Comparison of ENCODE assay signal across 17 cellular contexts in genomic region chr6:3364391-3364790, GRCh38.
DNase-seq lines count a peak whose midpoint lies in the region; ATAC-seq, FAIRE-seq and TF ChIP-seq lines count a peak whose summit lies in the region.
"Had no signal": no experiment of that assay in that cellular context is flagged by ENCODE, and none has a peak within 500 bp of the region (broad histone marks: within the 10 kb centered on the region; RNA-seq: fewer than 3 reads in every experiment).

No MANE protein-coding gene starts in this region.

- POLR2A ChIA-PET in H1 (lab: Charles Lee; ENCODE audit: partially characterized antibody), result no interaction called here

- H3K14ac ChIP-seq in H1 (ENCODE audit: insufficient read length), result no peak overlapping the region

- H3K9ac ChIP-seq in H1 (replicated peaks in 1 of 4; ENCODE audit: extremely low read depth in 1 of 4, low read depth in 3 of 4, low read length in 3 of 4), result no peak overlapping the region

- H2BK120ac ChIP-seq in H1 (replicated peaks; ENCODE audit: low read depth, low read length), result no peak overlapping the region

- peak; percentile 5 for DNase-seq in COLO668 (lab: John Stamatoyannopoulos, UW; ENCODE audit: unreplicated experiment)
- DNase-seq in NCI-H69 (lab: John Stamatoyannopoulos, UW), result peak; percentile 42
- DNase-seq in H1 (ENCODE audit: low read depth in 1 of 2, low spot score in 2 of 2), result no peak
- DNase-seq in SJCRH30, result no peak
- DNase-seq in spleen, result no peak
- DNase-seq: Calu3, DMS79 treated with DMSO at 0.1 percent for 48 hours, KBM-7, NCI-H1048, NCI-H1694 treated with DMSO at 0.1 percent for 48 hours, NCI-H510A had no signal

- peaks cover 0 to 2% (median 0%) of the 10 kb centered on the region in 4 experiments; a peak in 1 of 7 replicates for H3K27me3 ChIP-seq in H1 (replicated peaks in 1 of 4; ENCODE audit: control insufficient read depth in 3 of 4, extremely low read depth in 1 of 4, insufficient read depth in 3 of 4, low read length in 3 of 4)
- H3K27me3 ChIP-seq in muscle layer of duodenum (ENCODE audit: low read depth, low read length), result no peaks in the 10 kb centered on the region
- H3K27me3 ChIP-seq in SJCRH30, result no peaks in the 10 kb centered on the region
- no peaks in the 10 kb centered on the region for H3K27me3 ChIP-seq in spleen (replicated peaks in 1 of 7)

- H4K20me1 ChIP-seq in H1 (replicated peaks in 1 of 2; ENCODE audit: control insufficient read depth in 1 of 2, insufficient read depth in 2 of 2, low read length in 2 of 2), result peaks cover 3 to 4% of the 10 kb centered on the region in 2 experiments

- no peak overlapping the region for H3K4ac ChIP-seq in H1 (replicated peaks; ENCODE audit: insufficient read length, low read depth, low read length)

- H3K4me1 ChIP-seq in H1 (replicated peaks in 1 of 4; ENCODE audit: control insufficient read depth in 3 of 4, insufficient read depth in 4 of 4, low read length in 3 of 4), result peaks cover 0 to 9% (median 3%) of the 10 kb centered on the region in 4 experiments; a peak in 6 of 7 replicates
- peaks cover 0 to 3% of the 10 kb centered on the region in 2 donors for H3K4me1 ChIP-seq in muscle layer of duodenum (ENCODE audit: control insufficient read depth in 1 of 2, insufficient read depth in 2 of 2, low read length in 2 of 2)
- peaks cover 6% of the 10 kb centered on the region; the same call in 1 of the 2 replicates for H3K4me1 ChIP-seq in SJCRH30
- H3K4me1 ChIP-seq in spleen, result no peaks in the 10 kb centered on the region

- H2AK5ac ChIP-seq in H1 (ENCODE audit: low read depth, low read length), result no peak overlapping the region

- no peak overlapping the region for H3K18ac ChIP-seq in H1 (ENCODE audit: extremely low read depth, low read length)

- no peak overlapping the region for H2BK20ac ChIP-seq in H1 (ENCODE audit: low read length)

- no peak for ATAC-seq in HG03175 (IDR thresholded peaks at IDR 0.05; ENCODE audit: unreplicated experiment)

- H2BK5ac ChIP-seq in H1 (ENCODE audit: low read depth, low read length), result peak overlapping the region; percentile 26; the same call in 1 of the 2 replicates

- TF ChIP-seq EP300 in H1 (IDR thresholded peaks at IDR 0.05; ENCODE audit: borderline replicate concordance in 1 of 2, low read depth in 2 of 2, low read length in 2 of 2), result no peak

- peaks cover 0 to 3% of the 10 kb centered on the region in 2 experiments; a peak in 1 of 4 replicates for H3K9me3 ChIP-seq in H1 (ENCODE audit: insufficient read depth in 2 of 2, low read depth in 1 of 2, low read length in 1 of 2)
- H3K9me3 ChIP-seq in muscle layer of duodenum (ENCODE audit: control insufficient read depth in 1 of 2, low read length in 2 of 2), result no peaks in the 10 kb centered on the region
- H3K9me3 ChIP-seq in SJCRH30 (replicated peaks), result no peaks in the 10 kb centered on the region
- no peaks in the 10 kb centered on the region for H3K9me3 ChIP-seq in spleen
- H3K9me3 ChIP-seq: A549 had no signal

- H3K27ac ChIP-seq in H1 (ENCODE audit: low read depth, low read length), result no peak overlapping the region
- peak overlapping the region; percentile 84 for H3K27ac ChIP-seq in muscle layer of duodenum (ENCODE audit: low read length)
- no peak overlapping the region for H3K27ac ChIP-seq in SJCRH30
- H3K27ac ChIP-seq in spleen, result no peak overlapping the region

- H3K79me2 ChIP-seq in H1 (ENCODE audit: control insufficient read depth in 1 of 2, insufficient read depth in 2 of 2, low read length in 2 of 2), result peaks cover 0 to 5% of the 10 kb centered on the region in 2 experiments; a peak in 1 of 4 replicates

- H3K4me3 ChIP-seq in H1 (ENCODE audit: extremely low read depth in 1 of 4, insufficient read depth in 2 of 4, low read depth in 3 of 4, low read length in 4 of 4), result no peak overlapping the region
- no peak overlapping the region for H3K4me3 ChIP-seq in muscle layer of duodenum (ENCODE audit: low read depth in 1 of 2, low read length in 2 of 2)
- H3K4me3 ChIP-seq in SJCRH30, result no peak overlapping the region
- no peak overlapping the region for H3K4me3 ChIP-seq in spleen
- H3K4me3 ChIP-seq: A549 had no signal

- peaks cover 3% of the 10 kb centered on the region for H3K79me1 ChIP-seq in H1 (ENCODE audit: low read depth, low read length)

- TF ChIP-seq POLR2A in H1 (IDR thresholded peaks at IDR 0.05; ENCODE audit: control extremely low read depth in 1 of 2, low read depth in 2 of 2, low read length in 2 of 2) (no peak), spleen (IDR thresholded peaks at IDR 0.05) (no peak)

- H3K23me2 ChIP-seq in H1 (ENCODE audit: low read depth, low read length), result no peaks in the 10 kb centered on the region

- no peak overlapping the region for H2AFZ ChIP-seq in H1 (ENCODE audit: low read length)

- 68% methylated on average over 7 of the region's 7 CpGs; no CpG with 5 or more reads in 1 of the 2 experiments for WGBS in H1 (ENCODE audit: extremely low coverage in 1 of 2, insufficient coverage in 1 of 2, insufficient read length in 1 of 2, insufficient replicate concordance in 2 of 2, low coverage in 1 of 2, low lambda C conversion rate in 2 of 2, missing lambda C conversion rate in 1 of 2), 2 experiments
- 72 to 92% (median 81%) methylated on average over 7 of the region's 7 CpGs for WGBS in spleen, 5 donors

- H3K4me2 ChIP-seq in H1 (ENCODE audit: insufficient read depth in 1 of 2, low read depth in 2 of 2, low read length in 2 of 2), result no peak overlapping the region
- H3K4me2 ChIP-seq: A549 had no signal

- 0 out of 8 replicates have a peak, but pooled peaks cover 0 to 2% (median 0%) of the 10 kb centered on the region in 4 experiments for H3K36me3 ChIP-seq in H1 (ENCODE audit: control insufficient read depth in 2 of 4, insufficient read depth in 4 of 4, low read length in 3 of 4)
- no peaks in the 10 kb centered on the region for H3K36me3 ChIP-seq in muscle layer of duodenum (ENCODE audit: control insufficient read depth in 1 of 2, insufficient read depth in 2 of 2, low read length in 2 of 2)
- no peaks in the 10 kb centered on the region for H3K36me3 ChIP-seq in SJCRH30
- H3K36me3 ChIP-seq in spleen, result no peaks in the 10 kb centered on the region

- H2BK15ac ChIP-seq in H1 (ENCODE audit: low read length), result no peak overlapping the region

- H4K8ac ChIP-seq in H1 (ENCODE audit: extremely low read depth, insufficient read depth, low read length), result no peak overlapping the region

- H4K5ac ChIP-seq in H1 (ENCODE audit: insufficient read length, low read depth, low read length), result no peak overlapping the region

- H3K23ac ChIP-seq in H1 (ENCODE audit: insufficient read length), result no peak overlapping the region

- TF ChIP-seq RAD21 in H1 (IDR thresholded peaks at IDR 0.05 in 1 of 2, conservative IDR thresholded peaks at IDR 0.05 in 1 of 2; ENCODE audit: low read depth in 2 of 2, low read length in 2 of 2), result no peak

- H4K91ac ChIP-seq in H1 (replicated peaks; ENCODE audit: insufficient read length, low read length), result no peak overlapping the region

- no peak for FAIRE-seq in H1 (lab: Jason Lieb, UNC)
- FAIRE-seq: A549, G401.6, GM12891, HTR-8/SVneo had no signal

- H2BK12ac ChIP-seq in H1 (ENCODE audit: low read depth, low read length), result no peak overlapping the region; the same call in 1 of the 2 replicates

- CTCF ChIA-PET in H1 (lab: Charles Lee; ENCODE audit: partially characterized antibody), result interaction anchor here (0.7 to 1.9 kb wide), 10 partner anchors 8 to 198 kb away, joined by 3 to 6 read pairs (median 3); no protein-coding TSS in a partner anchor

- intact Hi-C loops in spleen (cut with DNase I; ENCODE audit: low total_unique reads), result no loop called here

- no peak overlapping the region for H3K56ac ChIP-seq in H1 (replicated peaks; ENCODE audit: insufficient read length, low read depth, low read length)

- TF ChIP-seq CTCF in H1 (IDR thresholded peaks at IDR 0.05; ENCODE audit: control extremely low read depth in 1 of 3, insufficient read depth in 1 of 3, low read depth in 1 of 3, low read length in 3 of 3) (no peak), spleen (IDR thresholded peaks at IDR 0.05 in 8 of 11, conservative IDR thresholded peaks at IDR 0.05 in 3 of 11) (no peak)

TF ChIP-seq in H1, 55 proteins besides CTCF, POLR2A, EP300 and RAD21:
- TF ChIP-seq SP1 (IDR thresholded peaks at IDR 0.05; ENCODE audit: low read depth, low read length), result no peak
- TF ChIP-seq KDM1A (IDR thresholded peaks at IDR 0.05; ENCODE audit: borderline replicate concordance, low read length), result no peak
- TF ChIP-seq CBX5 (IDR thresholded peaks at IDR 0.05; ENCODE audit: low read depth, low read length), result no peak
- no peak for TF ChIP-seq TEAD4 (IDR thresholded peaks at IDR 0.05; ENCODE audit: low read depth, low read length)
- TF ChIP-seq RFX5 (IDR thresholded peaks at IDR 0.05; ENCODE audit: borderline replicate concordance, low read depth, low read length), result no peak
- no peak for TF ChIP-seq HDAC6 (IDR thresholded peaks at IDR 0.05; ENCODE audit: low read depth, low read length)
- peak; percentile 78 for TF ChIP-seq CREB1 (IDR thresholded peaks at IDR 0.05)
TF ChIP-seq in H1: peak in this region for 1.

Comparison
In these comparisons a context has a peak if more than half of its experiments do, and no peak if none do; other contexts are left out.
1. DNase-seq: peak in COLO668 (single experiment) and NCI-H69 (single experiment); none in H1 (0 of 2), SJCRH30 (0 of 2) and spleen (single experiment).